In genomic region chrX:74890676-74891430, GRCh38 we compare ENCODE assay signal across 13 cellular contexts.
DNase-seq lines count a peak whose midpoint lies in the region; ATAC-seq lines count a peak whose summit lies in the region.
"Had no signal": no experiment of that assay in that cellular context is flagged by ENCODE, and none has a peak within 500 bp of the region (broad histone marks: within the 10 kb centered on the region; RNA-seq: fewer than 3 reads in every experiment).

No MANE protein-coding gene starts in this region.

- no peak for DNase-seq in HUDEP-2 (lab: John Stamatoyannopoulos, UW; ENCODE audit: unreplicated experiment in 76 of 76)
- DNase-seq in stimulated activated CD4-positive, alpha-beta T cell treated with anti-CD3 and anti-CD28 coated beads, Interleukin-4, amount 100 ng/mL, for 24 hours, result no peak
- no peak for DNase-seq in NCI-H82 (lab: John Stamatoyannopoulos, UW)
- no peak for DNase-seq in stimulated activated naive CD4-positive, alpha-beta T cell (lab: John Stamatoyannopoulos, UW)
- DNase-seq: activated CD8-positive, alpha-beta T cell treated with anti-CD3 and anti-CD28 coated beads, Interleukin-2, amount 10 ng/mL, durations not matched to agents 7 days and 5 days; adrenal gland; endodermal cell; NCI-H2081 treated with DMSO at 0.1 percent for 48 hours; SIG-M5 had no signal

- peak; percentile 98 for ATAC-seq in GM18498 (IDR thresholded peaks at IDR 0.05; ENCODE audit: unreplicated experiment)
- ATAC-seq in GM19351 (IDR thresholded peaks at IDR 0.05; ENCODE audit: unreplicated experiment), result peak; percentile 87
- peak; percentile 90 for ATAC-seq in HG02798 (IDR thresholded peaks at IDR 0.05; ENCODE audit: poor library complexity, unreplicated experiment)
- ATAC-seq in HG03520 (IDR thresholded peaks at IDR 0.05; ENCODE audit: unreplicated experiment), result peak; percentile 94
- ATAC-seq: activated CD8-positive, alpha-beta T cell treated with anti-CD3 and anti-CD28 coated beads, Interleukin-2, amount 10 ng/mL, durations not matched to agents 7 days and 5 days had no signal
